In genomic region chr10:128274938-128275337, GRCh38 we compare ENCODE assay signal across 10 cellular contexts.
DNase-seq lines count a peak whose midpoint lies in the region; ATAC-seq lines count a peak whose summit lies in the region.
"Had no signal": no experiment of that assay in that cellular context is flagged by ENCODE, and none has a peak within 500 bp of the region (broad histone marks: within the 10 kb centered on the region; RNA-seq: fewer than 3 reads in every experiment).

No MANE protein-coding gene starts in this region.

- no peaks in the 10 kb centered on the region for H3K9me3 Mint-ChIP-seq in activated CD8-positive, alpha-beta memory T cell treated with anti-CD3 and anti-CD28 coated beads, Interleukin-2, amount 10 ng/mL, durations not matched to agents 7 days and 5 days (ENCODE audit: low read depth)

- peaks cover 12% of the 10 kb centered on the region for H3K4me1 Mint-ChIP-seq in activated CD8-positive, alpha-beta memory T cell treated with anti-CD3 and anti-CD28 coated beads, Interleukin-2, amount 10 ng/mL, durations not matched to agents 7 days and 5 days

- ATAC-seq in activated CD8-positive, alpha-beta memory T cell treated with anti-CD3 and anti-CD28 coated beads, Interleukin-2, amount 10 ng/mL, durations not matched to agents 7 days and 5 days = peak; percentile 64
- peak; percentile 36 for ATAC-seq in stimulated activated naive CD8-positive, alpha-beta T cell treated with anti-CD3 and anti-CD28 coated beads, Interleukin-15, Interleukin-2, amounts not matched to agents 100 U/mL and 50 U/mL, for 24 hours
- ATAC-seq in HG03571 (IDR thresholded peaks at IDR 0.05; ENCODE audit: unreplicated experiment) (no peak), HG03108 (IDR thresholded peaks at IDR 0.05; ENCODE audit: unreplicated experiment) (no peak)

- CTCF ChIA-PET in activated CD8-positive, alpha-beta memory T cell treated with anti-CD3 and anti-CD28 coated beads, Interleukin-2, amount 10 ng/mL, durations not matched to agents 7 days and 5 days (lab: Charles Lee) = interaction anchor here (1.2 to 1.7 kb wide), 2 partner anchors 15 to 94 kb away, joined by 4 to 8 read pairs; no protein-coding TSS in a partner anchor

- DNase-seq in activated CD8-positive, alpha-beta memory T cell treated with anti-CD3 and anti-CD28 coated beads, Interleukin-2, amount 10 ng/mL, durations not matched to agents 7 days and 5 days = peak; percentile 56
- no peak for DNase-seq in activated CD8-positive, alpha-beta memory T cell treated with anti-CD3 and anti-CD28 coated beads, Interleukin-2, amount 50 U/mL, for 48 hours
- DNase-seq in NCI-H1105 treated with DMSO at 0.1 percent for 48 hours (lab: John Stamatoyannopoulos, UW) (peak; percentile 74), dermis blood vessel endothelial cell (peak; percentile 52), GM19240 (ENCODE audit: insufficient read length, low spot score) (no peak)
- peak; percentile 9 for DNase-seq in stimulated activated naive CD8-positive, alpha-beta T cell treated with anti-CD3 and anti-CD28 coated beads, Interleukin-15, Interleukin-2, amounts not matched to agents 100 U/mL and 50 U/mL, for 24 hours
- DNase-seq: NCI-H524 treated with DMSO at 0.1 percent for 48 hours, testis had no signal

- H3K27me3 Mint-ChIP-seq in activated CD8-positive, alpha-beta memory T cell treated with anti-CD3 and anti-CD28 coated beads, Interleukin-2, amount 10 ng/mL, durations not matched to agents 7 days and 5 days = peaks cover 51% of the 10 kb centered on the region

- H3K27ac Mint-ChIP-seq in activated CD8-positive, alpha-beta memory T cell treated with anti-CD3 and anti-CD28 coated beads, Interleukin-2, amount 10 ng/mL, durations not matched to agents 7 days and 5 days = no peak overlapping the region

- no peaks in the 10 kb centered on the region for H3K36me3 Mint-ChIP-seq in activated CD8-positive, alpha-beta memory T cell treated with anti-CD3 and anti-CD28 coated beads, Interleukin-2, amount 10 ng/mL, durations not matched to agents 7 days and 5 days

- peak overlapping the region; percentile 7 for H3K4me3 Mint-ChIP-seq in activated CD8-positive, alpha-beta memory T cell treated with anti-CD3 and anti-CD28 coated beads, Interleukin-2, amount 10 ng/mL, durations not matched to agents 7 days and 5 days

Comparison
In these comparisons a context has a peak if more than half of its experiments do, and no peak if none do; other contexts are left out.
1. DNase-seq: peak in activated CD8-positive, alpha-beta memory T cell treated with anti-CD3 and anti-CD28 coated beads, Interleukin-2, amount 10 ng/mL, durations not matched to agents 7 days and 5 days (single experiment), NCI-H1105 treated with DMSO at 0.1 percent for 48 hours (single experiment), dermis blood vessel endothelial cell (single experiment) and stimulated activated naive CD8-positive, alpha-beta T cell treated with anti-CD3 and anti-CD28 coated beads, Interleukin-15, Interleukin-2, amounts not matched to agents 100 U/mL and 50 U/mL, for 24 hours (single experiment); none in activated CD8-positive, alpha-beta memory T cell treated with anti-CD3 and anti-CD28 coated beads, Interleukin-2, amount 50 U/mL, for 48 hours (single experiment) and GM19240 (single experiment).
2. ATAC-seq: peak in activated CD8-positive, alpha-beta memory T cell treated with anti-CD3 and anti-CD28 coated beads, Interleukin-2, amount 10 ng/mL, durations not matched to agents 7 days and 5 days (single experiment) and stimulated activated naive CD8-positive, alpha-beta T cell treated with anti-CD3 and anti-CD28 coated beads, Interleukin-15, Interleukin-2, amounts not matched to agents 100 U/mL and 50 U/mL, for 24 hours (single experiment); none in HG03571 (single experiment) and HG03108 (single experiment).